ENCODE assay signal across 8 cellular contexts in genomic region chr2:118310016-118310877, GRCh38.
DNase-seq lines count a peak whose midpoint lies in the region; ATAC-seq lines count a peak whose summit lies in the region.

No MANE protein-coding gene starts in this region.

- DNase-seq in NCI-H82 (lab: John Stamatoyannopoulos, UW), result peak; percentile 99
- DNase-seq in NCI-H82 treated with DMSO at 0.1 percent for 48 hours (lab: John Stamatoyannopoulos, UW; ENCODE audit: unreplicated experiment), result no peak
- DNase-seq in activated CD4-positive, alpha-beta T cell treated with anti-CD3 and anti-CD28 coated beads for 48 hours, result peak; percentile 78
- peak; percentile 63 for DNase-seq in dermis blood vessel endothelial cell
- peak; percentile 46 for DNase-seq in medulla oblongata (ENCODE audit: extremely low spot score)
- DNase-seq in stimulated activated CD4-positive, alpha-beta T cell treated with anti-CD3 and anti-CD28 coated beads, TNF-alpha, amount 100 ng/mL, for 4 hours (ENCODE audit: low read depth in 3 of 3), result peak; percentile 23 to 44 (median 39)

- ATAC-seq in HG03432 (IDR thresholded peaks at IDR 0.05; ENCODE audit: unreplicated experiment), result peak; percentile 87
- no peak for ATAC-seq in GM19455 (IDR thresholded peaks at IDR 0.05; ENCODE audit: unreplicated experiment)
